ENCODE assay signal across 24 cellular contexts in genomic region chr3:118900737-118901525, GRCh38.
DNase-seq lines count a peak whose midpoint lies in the region; ATAC-seq, FAIRE-seq and TF ChIP-seq lines count a peak whose summit lies in the region.
"Had no signal": no experiment of that assay in that cellular context is flagged by ENCODE, and none has a peak within 500 bp of the region (broad histone marks: within the 10 kb centered on the region; RNA-seq: fewer than 3 reads in every experiment).

No MANE protein-coding gene starts in this region.

- WGBS in H1 (ENCODE audit: extremely low coverage in 1 of 2, insufficient coverage in 1 of 2, insufficient read length in 1 of 2, insufficient replicate concordance in 2 of 2, low coverage in 1 of 2, low lambda C conversion rate in 2 of 2, missing lambda C conversion rate in 1 of 2), 2 experiments = 71% methylated on average over 4 of the region's 4 CpGs; no CpG with 5 or more reads in 1 of the 2 experiments

- H3K36me3 ChIP-seq in H1 (ENCODE audit: control insufficient read depth in 2 of 4, insufficient read depth in 4 of 4, low read length in 3 of 4) = no peaks in the 10 kb centered on the region

- H3K18ac ChIP-seq in H1 (ENCODE audit: extremely low read depth, low read length) = no peak overlapping the region

- no peak overlapping the region for H3K4me2 ChIP-seq in H1 (ENCODE audit: insufficient read depth in 1 of 2, low read depth in 2 of 2, low read length in 2 of 2)
- H3K4me2 ChIP-seq: SK-N-SH had no signal

- H3K9me3 ChIP-seq in T-helper 17 cell (ENCODE audit: control insufficient read depth, low read length, poor library complexity, severe bottlenecking) = no peaks in the 10 kb centered on the region
- no peaks in the 10 kb centered on the region for H3K9me3 ChIP-seq in H1 (ENCODE audit: insufficient read depth in 2 of 2, low read depth in 1 of 2, low read length in 1 of 2)
- H3K9me3 ChIP-seq: SK-N-SH had no signal

- peak; percentile 33 for ATAC-seq in T-helper 17 cell
- ATAC-seq in HG02642 (IDR thresholded peaks at IDR 0.05; ENCODE audit: poor library complexity, unreplicated experiment) = no peak

- peaks cover 6% of the 10 kb centered on the region for H3K4me1 Mint-ChIP-seq in activated CD4-positive, alpha-beta memory T cell treated with anti-CD3 and anti-CD28 coated beads for 36 hours (ENCODE audit: low read depth)
- H3K4me1 Mint-ChIP-seq in activated CD4-positive, alpha-beta memory T cell treated with anti-CD3 and anti-CD28 coated beads, Interleukin-2, amount 10 ng/mL, durations not matched to agents 7 days and 5 days = peaks cover 10% of the 10 kb centered on the region
- peaks cover 6% of the 10 kb centered on the region for H3K4me1 Mint-ChIP-seq in T-helper 17 cell
- H3K4me1 Mint-ChIP-seq: H9 had no signal

- H3K4me1 ChIP-seq in H1 (replicated peaks in 1 of 4; ENCODE audit: control insufficient read depth in 3 of 4, insufficient read depth in 4 of 4, low read length in 3 of 4) = no peaks in the 10 kb centered on the region

- no peak overlapping the region for H2BK120ac ChIP-seq in H1 (replicated peaks; ENCODE audit: low read depth, low read length)

- H4K20me1 ChIP-seq in H1 (replicated peaks in 1 of 2; ENCODE audit: control insufficient read depth in 1 of 2, insufficient read depth in 2 of 2, low read length in 2 of 2) = no peaks in the 10 kb centered on the region

- peak; percentile 15 for DNase-seq in activated CD4-positive, alpha-beta memory T cell treated with anti-CD3 and anti-CD28 coated beads for 36 hours
- no peak for DNase-seq in activated CD4-positive, alpha-beta memory T cell treated with anti-CD3 and anti-CD28 coated beads, Interleukin-2, amount 10 ng/mL, durations not matched to agents 7 days and 5 days
- DNase-seq in GM12892 (ENCODE audit: insufficient read length) (no peak), T-helper 17 cell (no peak), H1 (ENCODE audit: low read depth in 1 of 2, low spot score in 2 of 2) (no peak), HuH-7.5 (ENCODE audit: low spot score) (no peak)
- DNase-seq in stimulated activated naive CD4-positive, alpha-beta T cell (lab: John Stamatoyannopoulos, UW) = no peak
- DNase-seq: 8988T, Calu3, DMS79 treated with DMSO at 0.1 percent for 48 hours, GF-D8, GM23248, H9, KG1, NCI-H1048, NCI-H1417, NCI-H1694 treated with DMSO at 0.1 percent for 48 hours, NCI-H2081, NCI-H2227 treated with DMSO at 0.1 percent for 48 hours, NCI-H510A, NCI-H69, SK-N-SH had no signal

- CTCF ChIA-PET in activated CD4-positive, alpha-beta memory T cell treated with anti-CD3 and anti-CD28 coated beads for 36 hours (lab: Charles Lee) = interaction anchor here (0.7 to 1.3 kb wide), 3 partner anchors 16 to 185 kb away, joined by 3 to 7 read pairs (median 3); no protein-coding TSS in a partner anchor
- CTCF ChIA-PET in activated CD4-positive, alpha-beta memory T cell treated with anti-CD3 and anti-CD28 coated beads, Interleukin-2, amount 10 ng/mL, durations not matched to agents 7 days and 5 days (lab: Charles Lee) = no interaction called here
- CTCF ChIA-PET in H1 (lab: Charles Lee; ENCODE audit: partially characterized antibody) = interaction anchor here (1.3 kb wide), 1 partner anchor 18 kb away, joined by 3 read pairs; no protein-coding TSS in a partner anchor

- H2BK15ac ChIP-seq in H1 (ENCODE audit: low read length) = no peak overlapping the region

- H3K27ac ChIP-seq in H1 (ENCODE audit: low read depth, low read length) = no peak overlapping the region; the same call in 1 of the 2 replicates
- H3K27ac ChIP-seq: GM23248 had no signal

- H2BK5ac ChIP-seq in H1 (ENCODE audit: low read depth, low read length) = no peak overlapping the region

- H3K9me3 Mint-ChIP-seq in activated CD4-positive, alpha-beta memory T cell treated with anti-CD3 and anti-CD28 coated beads for 36 hours = no peaks in the 10 kb centered on the region
- no peaks in the 10 kb centered on the region for H3K9me3 Mint-ChIP-seq in activated CD4-positive, alpha-beta memory T cell treated with anti-CD3 and anti-CD28 coated beads, Interleukin-2, amount 10 ng/mL, durations not matched to agents 7 days and 5 days
- H3K9me3 Mint-ChIP-seq: H9 had no signal

- H4K5ac ChIP-seq in H1 (ENCODE audit: insufficient read length, low read depth, low read length) = no peak overlapping the region

- H3K4me3 Mint-ChIP-seq in activated CD4-positive, alpha-beta memory T cell treated with anti-CD3 and anti-CD28 coated beads for 36 hours = no peak overlapping the region
- no peak overlapping the region for H3K4me3 Mint-ChIP-seq in activated CD4-positive, alpha-beta memory T cell treated with anti-CD3 and anti-CD28 coated beads, Interleukin-2, amount 10 ng/mL, durations not matched to agents 7 days and 5 days
- no peak overlapping the region for H3K4me3 Mint-ChIP-seq in T-helper 17 cell
- H3K4me3 Mint-ChIP-seq: H9 had no signal

- H3K4ac ChIP-seq in H1 (replicated peaks; ENCODE audit: insufficient read length, low read depth, low read length) = no peak overlapping the region

- no peak overlapping the region for H4K91ac ChIP-seq in H1 (replicated peaks; ENCODE audit: insufficient read length, low read length)

- peak overlapping the region; percentile 53; the same call in 1 of the 2 replicates for H2AFZ ChIP-seq in H1 (ENCODE audit: low read length)
- H2AFZ ChIP-seq: GM23248 had no signal

- H3K27me3 ChIP-seq in H1 (replicated peaks in 1 of 4; ENCODE audit: control insufficient read depth in 3 of 4, extremely low read depth in 1 of 4, insufficient read depth in 3 of 4, low read length in 3 of 4) = no peaks in the 10 kb centered on the region

- no peak overlapping the region for H3K9ac ChIP-seq in H1 (replicated peaks in 1 of 4; ENCODE audit: extremely low read depth in 1 of 4, low read depth in 3 of 4, low read length in 3 of 4)
- H3K9ac ChIP-seq: GM23248, SK-N-SH had no signal

- H3K4me3 ChIP-seq in H1 (ENCODE audit: extremely low read depth in 1 of 4, insufficient read depth in 2 of 4, low read depth in 3 of 4, low read length in 4 of 4) = no peak overlapping the region
- H3K4me3 ChIP-seq: GM23248 had no signal

- TF ChIP-seq RAD21 in H1 (IDR thresholded peaks at IDR 0.05 in 1 of 2, conservative IDR thresholded peaks at IDR 0.05 in 1 of 2; ENCODE audit: low read depth in 2 of 2, low read length in 2 of 2) = no peak

- no peak overlapping the region for H2BK20ac ChIP-seq in H1 (ENCODE audit: low read length)

- no peaks in the 10 kb centered on the region for H3K23me2 ChIP-seq in H1 (ENCODE audit: low read depth, low read length)

- peaks cover 2% of the 10 kb centered on the region for H3K27me3 Mint-ChIP-seq in activated CD4-positive, alpha-beta memory T cell treated with anti-CD3 and anti-CD28 coated beads for 36 hours
- H3K27me3 Mint-ChIP-seq in activated CD4-positive, alpha-beta memory T cell treated with anti-CD3 and anti-CD28 coated beads, Interleukin-2, amount 10 ng/mL, durations not matched to agents 7 days and 5 days = peaks cover 14% of the 10 kb centered on the region
- peaks cover 7% of the 10 kb centered on the region for H3K27me3 Mint-ChIP-seq in T-helper 17 cell

- H3K23ac ChIP-seq in H1 (ENCODE audit: insufficient read length) = no peak overlapping the region

- no peak overlapping the region for H3K56ac ChIP-seq in H1 (replicated peaks; ENCODE audit: insufficient read length, low read depth, low read length)

- no peak for TF ChIP-seq CTCF in H1 (IDR thresholded peaks at IDR 0.05; ENCODE audit: control extremely low read depth in 1 of 3, insufficient read depth in 1 of 3, low read depth in 1 of 3, low read length in 3 of 3)

- H3K14ac ChIP-seq in H1 (ENCODE audit: insufficient read length) = no peak overlapping the region

- TF ChIP-seq POLR2A in GM12892 (IDR thresholded peaks at IDR 0.05; ENCODE audit: low read depth, low read length) (no peak), H1 (IDR thresholded peaks at IDR 0.05; ENCODE audit: control extremely low read depth in 1 of 2, low read depth in 2 of 2, low read length in 2 of 2) (no peak)

- no peaks in the 10 kb centered on the region for H3K79me1 ChIP-seq in H1 (ENCODE audit: low read depth, low read length)

- no peaks in the 10 kb centered on the region for H3K79me2 ChIP-seq in H1 (ENCODE audit: control insufficient read depth in 1 of 2, insufficient read depth in 2 of 2, low read length in 2 of 2)

- H2BK12ac ChIP-seq in H1 (ENCODE audit: low read depth, low read length) = no peak overlapping the region

- no peak for TF ChIP-seq EP300 in H1 (IDR thresholded peaks at IDR 0.05; ENCODE audit: borderline replicate concordance in 1 of 2, low read depth in 2 of 2, low read length in 2 of 2)

- H3K36me3 Mint-ChIP-seq in activated CD4-positive, alpha-beta memory T cell treated with anti-CD3 and anti-CD28 coated beads for 36 hours = no peaks in the 10 kb centered on the region
- H3K36me3 Mint-ChIP-seq in activated CD4-positive, alpha-beta memory T cell treated with anti-CD3 and anti-CD28 coated beads, Interleukin-2, amount 10 ng/mL, durations not matched to agents 7 days and 5 days (ENCODE audit: low read depth) = no peaks in the 10 kb centered on the region
- H3K36me3 Mint-ChIP-seq in T-helper 17 cell (ENCODE audit: low read depth) = no peaks in the 10 kb centered on the region

- H2AK5ac ChIP-seq in H1 (ENCODE audit: low read depth, low read length) = no peak overlapping the region

- POLR2A ChIA-PET in activated CD4-positive, alpha-beta memory T cell treated with anti-CD3 and anti-CD28 coated beads for 36 hours (lab: Charles Lee) = no interaction called here
- POLR2A ChIA-PET in activated CD4-positive, alpha-beta memory T cell treated with anti-CD3 and anti-CD28 coated beads, Interleukin-2, amount 10 ng/mL, durations not matched to agents 7 days and 5 days (lab: Charles Lee) = no interaction called here
- POLR2A ChIA-PET in H1 (lab: Charles Lee; ENCODE audit: partially characterized antibody) = no interaction called here

- peak; percentile 46 for FAIRE-seq in GM12892 (lab: Jason Lieb, UNC)
- no peak for FAIRE-seq in H1 (lab: Jason Lieb, UNC)
- FAIRE-seq: HTR-8/SVneo had no signal

- no peak overlapping the region for H3K27ac Mint-ChIP-seq in activated CD4-positive, alpha-beta memory T cell treated with anti-CD3 and anti-CD28 coated beads for 36 hours
- H3K27ac Mint-ChIP-seq in activated CD4-positive, alpha-beta memory T cell treated with anti-CD3 and anti-CD28 coated beads, Interleukin-2, amount 10 ng/mL, durations not matched to agents 7 days and 5 days = no peak overlapping the region
- H3K27ac Mint-ChIP-seq in T-helper 17 cell = no peak overlapping the region
- H3K27ac Mint-ChIP-seq: H9 had no signal

- intact Hi-C loops in activated CD4-positive, alpha-beta memory T cell treated with anti-CD3 and anti-CD28 coated beads for 36 hours (cut with micrococcal nuclease) = no loop called here

- H4K8ac ChIP-seq in H1 (ENCODE audit: extremely low read depth, insufficient read depth, low read length) = no peak overlapping the region

TF ChIP-seq in H1, 55 proteins besides CTCF, POLR2A, EP300 and RAD21:
- no peak for TF ChIP-seq SP1 (IDR thresholded peaks at IDR 0.05; ENCODE audit: low read depth, low read length)
- no peak for TF ChIP-seq MAFK (IDR thresholded peaks at IDR 0.05; ENCODE audit: low read depth, low read length)
TF ChIP-seq in H1: peak in this region for 0.
